19 cellular contexts compared by ENCODE assay signal in the genomic region with DNA sequence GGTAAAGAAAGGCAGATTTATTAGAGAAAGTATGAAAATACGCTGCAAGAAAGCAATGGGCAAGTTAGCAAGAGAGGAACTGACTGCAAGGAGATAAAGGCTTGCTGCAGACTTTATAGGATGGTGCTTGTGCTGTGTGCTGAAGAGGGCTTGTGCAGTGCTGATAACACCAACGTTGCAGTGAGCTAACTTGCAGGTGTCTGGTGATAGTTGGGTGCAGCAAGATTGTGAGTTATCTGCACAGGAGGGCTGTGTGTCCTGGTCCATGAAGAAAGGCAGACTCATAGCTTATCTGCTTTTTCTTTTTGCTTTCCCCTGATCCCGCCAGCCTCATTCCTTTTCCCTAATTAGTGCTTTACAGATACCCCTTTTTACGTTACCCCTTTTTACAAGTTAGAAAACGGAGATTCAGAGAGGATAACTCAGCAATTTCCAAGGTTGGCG.
"Had no signal": no experiment of that assay in that cellular context is flagged by ENCODE, and none has a peak within 500 bp of the region (broad histone marks: within the 10 kb centered on the region; RNA-seq: fewer than 3 reads in every experiment).

No MANE protein-coding gene starts in this region.

- H3K4me3 ChIP-seq: psoas muscle, sigmoid colon, skin epidermis, testis, tibial nerve, upper lobe of right lung, vagina had no signal

- H3K4me1 ChIP-seq: sigmoid colon, testis, upper lobe of right lung, vagina had no signal

- ATAC-seq: naive thymus-derived CD8-positive, alpha-beta T cell; psoas muscle; stimulated activated naive B cell treated with anti-CD40 and anti-IgM and Interleukin-4, amounts not matched to agents 10 μg/mL and 1 μg/mL and 100 μg/mL, for 72 hours; stimulated activated naive CD8-positive, alpha-beta T cell treated with anti-CD3 and anti-CD28 coated beads, Interleukin-15, amount 100 ng/mL, for 72 hours had no signal

- H3K27me3 ChIP-seq: foreskin keratinocyte, neutrophil, sigmoid colon, testis, tibial nerve, upper lobe of right lung, vagina had no signal

- H3K36me3 ChIP-seq: neutrophil, sigmoid colon, tibial nerve, upper lobe of right lung, vagina had no signal

- DNase-seq: effector memory CD4-positive, alpha-beta T cell; hippocampal formation; kidney glomerular epithelial cell; naive thymus-derived CD8-positive, alpha-beta T cell; psoas muscle; retina; sigmoid colon; stimulated activated CD4-positive, alpha-beta T cell treated with anti-CD3 and anti-CD28 coated beads, Interleukin-2, amount 100 ng/mL, for 24 hours; stimulated activated CD4-positive, alpha-beta T cell treated with anti-CD3 and anti-CD28 coated beads, Interleukin-4, amount 100 ng/mL, for 4 hours; stimulated activated naive B cell treated with anti-CD40 and anti-IgM and Interleukin-4, amounts not matched to agents 10 μg/mL and 1 μg/mL and 100 μg/mL, for 72 hours; stimulated activated naive CD8-positive, alpha-beta T cell treated with anti-CD3 and anti-CD28 coated beads, Interleukin-15, amount 100 ng/mL, for 72 hours; testis; upper lobe of right lung had no signal

- H3K9me3 ChIP-seq: neutrophil, sigmoid colon, testis, upper lobe of right lung, vagina had no signal

- H3K27ac ChIP-seq: epithelial cell of prostate, foreskin keratinocyte, neutrophil, psoas muscle, sigmoid colon, skin epidermis, testis, tibial nerve, upper lobe of right lung, vagina had no signal
